In genomic region chr1:108512239-108513071, GRCh38 we compare ENCODE assay signal across 8 cellular contexts. TPM values are rescaled to one million over a fixed set of nuclear protein-coding genes. Genes with fewer than 3 reads are reported as not detected.
DNase-seq lines count a peak whose midpoint lies in the region; ATAC-seq and TF ChIP-seq lines count a peak whose summit lies in the region.

No MANE protein-coding gene starts in this region.

- H3K9me3 ChIP-seq in vagina: no peaks in the 10 kb centered on the region

- no peak overlapping the region for H3K4me3 Mint-ChIP-seq in brain

- TF ChIP-seq POLR2A in vagina (IDR thresholded peaks at IDR 0.05): no peak

- no peak overlapping the region for H3K27ac Mint-ChIP-seq in brain

- H3K36me3 ChIP-seq in vagina: no peaks in the 10 kb centered on the region

- no peak overlapping the region for H3K4me3 ChIP-seq in vagina

- no peaks in the 10 kb centered on the region for H3K36me3 Mint-ChIP-seq in brain

- TF ChIP-seq CTCF in AG09319 (IDR thresholded peaks at IDR 0.05; ENCODE audit: low read depth, low read length) (peak; percentile 79), brain (conservative IDR thresholded peaks at IDR 0.05) (peak; percentile 92 to 95), vagina (IDR thresholded peaks at IDR 0.05) (peak; percentile 81 to 87 (median 85))

- H3K27me3 ChIP-seq in vagina: no peaks in the 10 kb centered on the region

- DNase-seq in AG09319 (ENCODE audit: extremely low read depth, low read depth) (no peak), NCI-H2196 (lab: John Stamatoyannopoulos, UW; ENCODE audit: unreplicated experiment) (peak; percentile 33), left kidney (ENCODE audit: low read depth, low spot score) (peak; percentile 55), vagina (ENCODE audit: extremely low spot score in 2 of 2) (no peak)
- no peak for DNase-seq in stimulated activated CD4-positive, alpha-beta T cell treated with anti-CD3 and anti-CD28 coated beads, Interleukin-4, amount 100 ng/mL, for 1 hour

- intact Hi-C loops in vagina (cut with DNase I): loop anchor here (2.0 kb wide), 1 partner anchor 130 kb away; no protein-coding TSS in a partner anchor

- no peak overlapping the region for H3K27ac ChIP-seq in vagina

- H3K9me3 Mint-ChIP-seq in brain: no peaks in the 10 kb centered on the region

- peaks cover 10% of the 10 kb centered on the region for H3K27me3 Mint-ChIP-seq in brain

- no peaks in the 10 kb centered on the region for H3K4me1 ChIP-seq in vagina

- ATAC-seq in GM18867 (IDR thresholded peaks at IDR 0.05; ENCODE audit: unreplicated experiment) (peak; percentile 73), GM21619 (IDR thresholded peaks at IDR 0.05; ENCODE audit: unreplicated experiment) (no peak)

- peaks cover 11% of the 10 kb centered on the region for H3K4me1 Mint-ChIP-seq in brain

RNA-seq across cellular contexts. Expression of gene EEIG2, which starts 47.4 kb away (rescaled TPM):
- 5.3 TPM for polyA plus RNA-seq in brain (ENCODE audit: insufficient read depth, low read depth, low replicate concordance)
- 11.5 TPM for total RNA-seq in vagina

Comparison
In these comparisons a context has a peak if more than half of its experiments do, and no peak if none do; other contexts are left out.
1. DNase-seq: peak in NCI-H2196 (single experiment) and left kidney (single experiment); none in AG09319 (single experiment), vagina (0 of 2) and stimulated activated CD4-positive, alpha-beta T cell treated with anti-CD3 and anti-CD28 coated beads, Interleukin-4, amount 100 ng/mL, for 1 hour (single experiment).
2. Peak in every context shown above with its lines, with median percentiles within 50 percentile points of each other: CTCF ChIP-seq.